18 cellular contexts compared by ENCODE assay signal in the genomic region with DNA sequence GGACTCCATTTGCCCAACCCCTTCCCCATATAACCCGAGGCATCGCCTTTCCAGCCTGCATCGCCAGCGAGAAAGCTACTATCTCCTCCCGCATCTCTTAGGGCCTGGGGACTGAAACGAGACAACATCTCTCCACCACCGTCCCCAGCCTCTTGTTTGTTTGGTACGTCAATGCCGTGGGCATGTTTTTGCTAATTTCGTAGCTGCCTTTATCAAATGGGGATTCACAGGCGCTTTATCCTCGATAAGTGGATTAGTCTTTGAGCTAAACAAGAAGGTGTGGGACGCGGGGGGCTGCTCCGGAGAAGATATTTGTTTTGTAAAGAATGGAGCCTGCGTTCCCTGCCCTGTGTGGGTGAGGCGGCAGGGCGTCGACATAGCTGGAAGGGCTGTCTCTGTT.
"Had no signal": no experiment of that assay in that cellular context is flagged by ENCODE, and none has a peak within 500 bp of the region (broad histone marks: within the 10 kb centered on the region; RNA-seq: fewer than 3 reads in every experiment).

No MANE protein-coding gene starts in this region.

- DNase-seq: effector CD4-positive, alpha-beta T cell; foreskin melanocyte; hippocampal formation; left colon; left ventricle myocardium superior; mesenchymal stem cell; naive B cell; psoas muscle; retina; spleen; stimulated activated naive CD4-positive, alpha-beta T cell treated with Interleukin-2 at 50 U/mL for 16 hours had no signal

- H3K9me3 Mint-ChIP-seq: nephron, type B pancreatic cell had no signal

- H3K27ac Mint-ChIP-seq: naive B cell, type B pancreatic cell had no signal

- H3K36me3 Mint-ChIP-seq: naive B cell, type B pancreatic cell had no signal

- H3K9me3 ChIP-seq: heart left ventricle, psoas muscle, spleen, suprapubic skin, thyroid gland had no signal

- H3K4me1 ChIP-seq: psoas muscle had no signal

- H3K4me3 Mint-ChIP-seq: naive B cell, type B pancreatic cell had no signal

- H3K27ac ChIP-seq: coronary artery, heart left ventricle, psoas muscle, spleen, suprapubic skin, thyroid gland had no signal

- H3K36me3 ChIP-seq: heart left ventricle, spleen, suprapubic skin, thyroid gland had no signal

- H3K4me3 ChIP-seq: coronary artery, heart left ventricle, lung, psoas muscle, spleen, suprapubic skin, thyroid gland had no signal
